8 cellular contexts compared by ENCODE assay signal in the genomic region with DNA sequence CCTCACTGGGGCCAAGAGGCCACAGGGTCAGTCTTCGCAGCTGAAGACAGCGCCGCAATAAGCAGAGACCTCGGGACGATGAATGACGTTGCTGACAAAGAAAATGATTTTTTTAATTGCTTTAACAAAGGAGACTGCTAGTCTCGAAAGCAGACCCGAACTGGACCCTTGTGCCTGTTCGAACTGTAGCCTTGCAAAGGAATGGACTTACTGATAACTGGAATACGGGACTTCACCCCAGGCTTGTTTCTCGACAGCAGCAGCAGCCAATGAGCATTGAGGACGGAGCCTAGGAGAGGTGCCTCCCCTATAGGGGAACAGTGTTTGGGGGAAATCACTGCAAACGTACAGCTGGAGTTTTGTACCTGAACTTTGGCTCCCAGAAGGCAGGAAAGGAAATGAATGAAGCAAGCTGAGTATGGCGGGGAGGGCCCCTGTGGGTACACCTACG. TPM values are rescaled to one million over a fixed set of nuclear protein-coding genes. Genes with fewer than 3 reads are reported as not detected.
A peak's percentile ranks its signal among the peaks of the same experiment; 100 is the strongest.
DNase-seq lines count a peak whose midpoint lies in the region; ATAC-seq and TF ChIP-seq lines count a peak whose summit lies in the region.

No MANE protein-coding gene starts in this region.

- peak; percentile 7 for TF ChIP-seq CTCF in GM06990 (IDR thresholded peaks at IDR 0.05; ENCODE audit: insufficient read depth, low read length, poor library complexity, severe bottlenecking)
- TF ChIP-seq CTCF in NB4 (IDR thresholded peaks at IDR 0.05; ENCODE audit: low read depth, low read length), result no peak
- no peak for TF ChIP-seq CTCF in lower leg skin (IDR thresholded peaks at IDR 0.05)
- no peak for TF ChIP-seq CTCF in thoracic aorta (IDR thresholded peaks at IDR 0.05)

- H3K4me3 Mint-ChIP-seq in central memory CD8-positive, alpha-beta T cell, result peak overlapping the region; percentile 82

- H3K27ac ChIP-seq in thoracic aorta, result peak overlapping the region; percentile 83 to 91

- peaks cover 21 to 36% of the 10 kb centered on the region in 2 donors for H3K4me1 ChIP-seq in thoracic aorta (ENCODE audit: control insufficient read depth in 1 of 2, low read depth in 2 of 2)

- H3K36me3 ChIP-seq in GM06990 (ENCODE audit: control insufficient read depth, insufficient read depth, low read length) (no peaks in the 10 kb centered on the region), thoracic aorta (no peaks in the 10 kb centered on the region)

- H3K36me3 Mint-ChIP-seq in central memory CD8-positive, alpha-beta T cell (ENCODE audit: insufficient read depth), result peaks cover 23% of the 10 kb centered on the region

- intact Hi-C loops in lower leg skin (cut with DNase I; ENCODE audit: low total_unique reads), result loop anchor here (5.0 kb wide), 1 partner anchor 55 kb away; the partner anchor contains the start of gene LSM14B

- no peak for DNase-seq in GM06990 (ENCODE audit: extremely low read depth, insufficient read length)
- DNase-seq in NB4 (ENCODE audit: low read depth), result no peak
- DNase-seq in central memory CD8-positive, alpha-beta T cell (ENCODE audit: low spot score in 2 of 2), result no peak
- no peak for DNase-seq in lower leg skin (ENCODE audit: low spot score in 2 of 2)
- DNase-seq in thoracic aorta (ENCODE audit: low spot score), result no peak
- no peak for DNase-seq in NCI-H2107 treated with DMSO at 0.1 percent for 48 hours (lab: John Stamatoyannopoulos, UW; ENCODE audit: unreplicated experiment)

- H3K27me3 Mint-ChIP-seq in central memory CD8-positive, alpha-beta T cell, result peaks cover 11% of the 10 kb centered on the region

- TF ChIP-seq POLR2A in NB4 (IDR thresholded peaks at IDR 0.05; ENCODE audit: extremely low read depth, insufficient read length) (no peak), lower leg skin (IDR thresholded peaks at IDR 0.05) (no peak)

- H3K9me3 ChIP-seq in thoracic aorta, result no peaks in the 10 kb centered on the region

- 19 to 24% methylated on average over 15 of the region's 15 CpGs for WGBS in lower leg skin, 2 donors

- H3K4me3 ChIP-seq in GM06990 (replicated peaks; ENCODE audit: low read depth, low read length) (peak overlapping the region; percentile 73), NB4 (ENCODE audit: low read depth, low read length) (peak overlapping the region; percentile 66), lower leg skin (ENCODE audit: low read depth, poor library complexity, severe bottlenecking) (peak overlapping the region; percentile 48), thoracic aorta (peak overlapping the region; percentile 81)

- no peak for ATAC-seq in central memory CD8-positive, alpha-beta T cell (replicated peaks; ENCODE audit: extremely low read depth, poor library complexity, severe bottlenecking)
- ATAC-seq in thoracic aorta (ENCODE audit: insufficient number of reproducible peaks, low FRiP score, low read depth), result no peak
- no peak for ATAC-seq in GM21423 (IDR thresholded peaks at IDR 0.05; ENCODE audit: unreplicated experiment)
- no peak for ATAC-seq in GM18498 (IDR thresholded peaks at IDR 0.05; ENCODE audit: unreplicated experiment)

- no peaks in the 10 kb centered on the region for H3K9me3 Mint-ChIP-seq in central memory CD8-positive, alpha-beta T cell

- peaks cover 37% of the 10 kb centered on the region for H3K4me1 Mint-ChIP-seq in central memory CD8-positive, alpha-beta T cell

- peak overlapping the region; percentile 96 for H3K27ac Mint-ChIP-seq in central memory CD8-positive, alpha-beta T cell (ENCODE audit: low read depth)

- H3K27me3 ChIP-seq in GM06990 (replicated peaks; ENCODE audit: control insufficient read depth, insufficient read depth, low read length), result no peaks in the 10 kb centered on the region
- no peaks in the 10 kb centered on the region for H3K27me3 ChIP-seq in thoracic aorta (replicated peaks; ENCODE audit: insufficient read depth)

RNA-seq across cellular contexts. Expression of gene TAF4, which starts 1.3 kb away (rescaled TPM):
- total RNA-seq in lower leg skin (10 to 100 TPM; 21.1 to 40.6 (median 22.1) TPM), thoracic aorta (10 to 100 TPM; 10.4 to 11.0 TPM)

RNA-seq across cellular contexts. Expression of gene LSM14B, which starts 55.3 kb away (rescaled TPM):
- 10 to 100 TPM; 44.9 to 60.3 (median 49.9) TPM for total RNA-seq in lower leg skin
- total RNA-seq in thoracic aorta, result 10 to 100 TPM; 11.4 to 38.7 TPM
